1 cellular context compared by ENCODE assay signal in the genomic region with DNA sequence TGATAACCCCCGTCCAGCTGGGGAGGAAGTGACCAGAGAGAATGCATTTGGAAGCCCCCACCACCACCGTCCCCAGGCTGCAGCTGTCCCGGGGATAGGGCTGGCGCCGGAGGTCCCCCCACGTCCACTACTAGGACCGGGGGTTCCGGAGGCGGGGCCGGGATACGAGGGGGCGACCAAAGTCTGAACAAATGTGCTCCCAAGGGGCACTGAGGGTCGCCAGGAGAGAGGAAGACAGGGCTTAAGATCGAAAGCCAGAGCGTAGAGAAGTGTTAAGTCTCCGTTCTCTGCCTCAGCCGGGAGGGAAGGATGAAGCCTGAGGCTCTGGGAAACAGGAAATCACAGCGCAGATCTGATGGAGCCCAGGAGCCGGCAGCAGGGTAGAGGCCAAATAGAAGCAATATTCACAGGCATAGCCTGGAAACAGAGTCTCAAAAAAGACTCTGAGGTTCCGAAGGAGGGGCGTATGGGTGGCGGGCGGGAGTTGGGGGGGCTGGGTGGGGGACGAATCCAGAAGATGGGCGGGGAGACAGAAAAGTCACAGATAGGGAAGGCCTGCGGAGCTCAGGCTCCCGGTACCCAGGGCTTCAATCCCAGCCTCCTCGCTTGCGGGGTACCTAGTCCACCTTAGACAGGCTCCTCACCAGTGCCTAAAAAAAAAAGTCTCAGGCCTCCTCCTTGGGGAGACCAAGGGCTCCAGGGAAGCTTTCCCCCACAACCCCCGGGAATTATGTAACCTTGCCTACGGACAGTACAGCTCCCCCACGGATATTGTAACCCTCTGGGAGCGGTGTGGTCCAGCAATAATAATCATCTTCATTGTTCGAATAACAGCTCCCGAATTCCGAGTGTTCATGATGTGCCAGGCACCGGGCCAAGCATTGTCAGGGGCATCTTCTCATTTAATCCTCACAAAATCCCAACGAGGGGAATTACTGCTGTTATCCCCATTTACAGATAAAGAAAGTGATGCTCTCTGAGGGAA.
TF ChIP-seq lines count a peak whose summit lies in the region.

No MANE protein-coding gene starts in this region.

TF ChIP-seq in HEK293, 187 proteins besides CTCF, POLR2A, EP300 and RAD21 (continued from another document):
- peak; percentile 17; the same call in 1 of the 2 replicates for TF ChIP-seq SP7 (tag by site-specific recombination; IDR thresholded peaks at IDR 0.05)
